In genomic region chr15:75029378-75030022, GRCh38 we compare ENCODE assay signal across 1 cellular context.
TF ChIP-seq lines count a peak whose summit lies in the region.

No MANE protein-coding gene starts in this region.

TF ChIP-seq in HepG2, 621 proteins besides CTCF, POLR2A, EP300 and RAD21 (continued from another document):
- TF ChIP-seq, protein P1, sequence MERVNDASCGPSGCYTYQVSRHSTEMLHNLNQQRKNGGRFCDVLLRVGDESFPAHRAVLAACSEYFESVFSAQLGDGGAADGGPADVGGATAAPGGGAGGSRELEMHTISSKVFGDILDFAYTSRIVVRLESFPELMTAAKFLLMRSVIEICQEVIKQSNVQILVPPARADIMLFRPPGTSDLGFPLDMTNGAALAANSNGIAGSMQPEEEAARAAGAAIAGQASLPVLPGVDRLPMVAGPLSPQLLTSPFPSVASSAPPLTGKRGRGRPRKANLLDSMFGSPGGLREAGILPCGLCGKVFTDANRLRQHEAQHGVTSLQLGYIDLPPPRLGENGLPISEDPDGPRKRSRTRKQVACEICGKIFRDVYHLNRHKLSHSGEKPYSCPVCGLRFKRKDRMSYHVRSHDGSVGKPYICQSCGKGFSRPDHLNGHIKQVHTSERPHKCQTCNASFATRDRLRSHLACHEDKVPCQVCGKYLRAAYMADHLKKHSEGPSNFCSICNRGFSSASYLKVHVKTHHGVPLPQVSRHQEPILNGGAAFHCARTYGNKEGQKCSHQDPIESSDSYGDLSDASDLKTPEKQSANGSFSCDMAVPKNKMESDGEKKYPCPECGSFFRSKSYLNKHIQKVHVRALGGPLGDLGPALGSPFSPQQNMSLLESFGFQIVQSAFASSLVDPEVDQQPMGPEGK (CRISPR knock-in tag; IDR thresholded peaks at IDR 0.05), result peak; percentile 45; the same call in 1 of the 2 replicates
- TF ChIP-seq KLF15 (CRISPR knock-in tag; IDR thresholded peaks at IDR 0.05; ENCODE audit: borderline replicate concordance) (no peak), BCLAF1 (IDR thresholded peaks at IDR 0.05) (no peak), RFXAP (CRISPR knock-in tag; IDR thresholded peaks at IDR 0.05; ENCODE audit: borderline replicate concordance) (peak; percentile 49; the same call in 1 of the 2 replicates), GATAD1 (CRISPR knock-in tag; IDR thresholded peaks at IDR 0.05) (0 out of 2 replicates have a peak, but pooled peaks have one; percentile 42), ZNF724P (CRISPR knock-in tag; IDR thresholded peaks at IDR 0.05; ENCODE audit: borderline replicate concordance) (no peak), ZNF567 (CRISPR knock-in tag; IDR thresholded peaks at IDR 0.05; ENCODE audit: borderline replicate concordance) (no peak), TRIM24 (CRISPR knock-in tag; IDR thresholded peaks at IDR 0.05) (no peak), UBTF (CRISPR knock-in tag; IDR thresholded peaks at IDR 0.05) (peak; percentile 20; the same call in 1 of the 2 replicates), KAT7 (CRISPR knock-in tag; IDR thresholded peaks at IDR 0.05; ENCODE audit: borderline replicate concordance) (no peak), ZNF34 (CRISPR knock-in tag; IDR thresholded peaks at IDR 0.05; ENCODE audit: borderline replicate concordance) (no peak), ZFAT (CRISPR knock-in tag; conservative IDR thresholded peaks at IDR 0.05) (no peak), ZNF138 (CRISPR knock-in tag; IDR thresholded peaks at IDR 0.05; ENCODE audit: low read depth) (no peak), SYNCRIP (IDR thresholded peaks at IDR 0.05; ENCODE audit: insufficient read depth, low read depth, low read length) (no peak), IRF2 (CRISPR knock-in tag; IDR thresholded peaks at IDR 0.05) (0 out of 2 replicates have a peak, but pooled peaks have one; percentile 41), ZNF468 (CRISPR knock-in tag; IDR thresholded peaks at IDR 0.05) (no peak), THAP11 (CRISPR knock-in tag; IDR thresholded peaks at IDR 0.05) (peak; percentile 57; the same call in 1 of the 2 replicates)
- TF ChIP-seq, protein P2, sequence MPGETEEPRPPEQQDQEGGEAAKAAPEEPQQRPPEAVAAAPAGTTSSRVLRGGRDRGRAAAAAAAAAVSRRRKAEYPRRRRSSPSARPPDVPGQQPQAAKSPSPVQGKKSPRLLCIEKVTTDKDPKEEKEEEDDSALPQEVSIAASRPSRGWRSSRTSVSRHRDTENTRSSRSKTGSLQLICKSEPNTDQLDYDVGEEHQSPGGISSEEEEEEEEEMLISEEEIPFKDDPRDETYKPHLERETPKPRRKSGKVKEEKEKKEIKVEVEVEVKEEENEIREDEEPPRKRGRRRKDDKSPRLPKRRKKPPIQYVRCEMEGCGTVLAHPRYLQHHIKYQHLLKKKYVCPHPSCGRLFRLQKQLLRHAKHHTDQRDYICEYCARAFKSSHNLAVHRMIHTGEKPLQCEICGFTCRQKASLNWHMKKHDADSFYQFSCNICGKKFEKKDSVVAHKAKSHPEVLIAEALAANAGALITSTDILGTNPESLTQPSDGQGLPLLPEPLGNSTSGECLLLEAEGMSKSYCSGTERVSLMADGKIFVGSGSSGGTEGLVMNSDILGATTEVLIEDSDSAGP (CRISPR knock-in tag; IDR thresholded peaks at IDR 0.05; ENCODE audit: borderline replicate concordance), result peak; percentile 15; the same call in 1 of the 2 replicates
- TF ChIP-seq, protein P3, sequence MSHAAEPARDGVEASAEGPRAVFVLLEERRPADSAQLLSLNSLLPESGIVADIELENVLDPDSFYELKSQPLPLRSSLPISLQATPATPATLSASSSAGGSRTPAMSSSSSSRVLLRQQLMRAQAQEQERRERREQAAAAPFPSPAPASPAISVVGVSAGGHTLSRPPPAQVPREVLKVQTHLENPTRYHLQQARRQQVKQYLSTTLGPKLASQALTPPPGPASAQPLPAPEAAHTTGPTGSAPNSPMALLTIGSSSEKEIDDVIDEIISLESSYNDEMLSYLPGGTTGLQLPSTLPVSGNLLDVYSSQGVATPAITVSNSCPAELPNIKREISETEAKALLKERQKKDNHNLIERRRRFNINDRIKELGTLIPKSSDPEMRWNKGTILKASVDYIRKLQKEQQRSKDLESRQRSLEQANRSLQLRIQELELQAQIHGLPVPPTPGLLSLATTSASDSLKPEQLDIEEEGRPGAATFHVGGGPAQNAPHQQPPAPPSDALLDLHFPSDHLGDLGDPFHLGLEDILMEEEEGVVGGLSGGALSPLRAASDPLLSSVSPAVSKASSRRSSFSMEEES (CRISPR knock-in tag; IDR thresholded peaks at IDR 0.05), result 0 out of 2 replicates have a peak, but pooled peaks have one; percentile 40
- TF ChIP-seq, protein P4, sequence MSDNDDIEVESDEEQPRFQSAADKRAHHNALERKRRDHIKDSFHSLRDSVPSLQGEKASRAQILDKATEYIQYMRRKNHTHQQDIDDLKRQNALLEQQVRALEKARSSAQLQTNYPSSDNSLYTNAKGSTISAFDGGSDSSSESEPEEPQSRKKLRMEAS (IDR thresholded peaks at IDR 0.05), result peak; percentile 54; the same call in 1 of the 2 replicates
- TF ChIP-seq, protein P5, sequence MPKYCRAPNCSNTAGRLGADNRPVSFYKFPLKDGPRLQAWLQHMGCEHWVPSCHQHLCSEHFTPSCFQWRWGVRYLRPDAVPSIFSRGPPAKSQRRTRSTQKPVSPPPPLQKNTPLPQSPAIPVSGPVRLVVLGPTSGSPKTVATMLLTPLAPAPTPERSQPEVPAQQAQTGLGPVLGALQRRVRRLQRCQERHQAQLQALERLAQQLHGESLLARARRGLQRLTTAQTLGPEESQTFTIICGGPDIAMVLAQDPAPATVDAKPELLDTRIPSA (CRISPR knock-in tag; IDR thresholded peaks at IDR 0.05; ENCODE audit: borderline replicate concordance), result no peak
- TF ChIP-seq, protein P6, sequence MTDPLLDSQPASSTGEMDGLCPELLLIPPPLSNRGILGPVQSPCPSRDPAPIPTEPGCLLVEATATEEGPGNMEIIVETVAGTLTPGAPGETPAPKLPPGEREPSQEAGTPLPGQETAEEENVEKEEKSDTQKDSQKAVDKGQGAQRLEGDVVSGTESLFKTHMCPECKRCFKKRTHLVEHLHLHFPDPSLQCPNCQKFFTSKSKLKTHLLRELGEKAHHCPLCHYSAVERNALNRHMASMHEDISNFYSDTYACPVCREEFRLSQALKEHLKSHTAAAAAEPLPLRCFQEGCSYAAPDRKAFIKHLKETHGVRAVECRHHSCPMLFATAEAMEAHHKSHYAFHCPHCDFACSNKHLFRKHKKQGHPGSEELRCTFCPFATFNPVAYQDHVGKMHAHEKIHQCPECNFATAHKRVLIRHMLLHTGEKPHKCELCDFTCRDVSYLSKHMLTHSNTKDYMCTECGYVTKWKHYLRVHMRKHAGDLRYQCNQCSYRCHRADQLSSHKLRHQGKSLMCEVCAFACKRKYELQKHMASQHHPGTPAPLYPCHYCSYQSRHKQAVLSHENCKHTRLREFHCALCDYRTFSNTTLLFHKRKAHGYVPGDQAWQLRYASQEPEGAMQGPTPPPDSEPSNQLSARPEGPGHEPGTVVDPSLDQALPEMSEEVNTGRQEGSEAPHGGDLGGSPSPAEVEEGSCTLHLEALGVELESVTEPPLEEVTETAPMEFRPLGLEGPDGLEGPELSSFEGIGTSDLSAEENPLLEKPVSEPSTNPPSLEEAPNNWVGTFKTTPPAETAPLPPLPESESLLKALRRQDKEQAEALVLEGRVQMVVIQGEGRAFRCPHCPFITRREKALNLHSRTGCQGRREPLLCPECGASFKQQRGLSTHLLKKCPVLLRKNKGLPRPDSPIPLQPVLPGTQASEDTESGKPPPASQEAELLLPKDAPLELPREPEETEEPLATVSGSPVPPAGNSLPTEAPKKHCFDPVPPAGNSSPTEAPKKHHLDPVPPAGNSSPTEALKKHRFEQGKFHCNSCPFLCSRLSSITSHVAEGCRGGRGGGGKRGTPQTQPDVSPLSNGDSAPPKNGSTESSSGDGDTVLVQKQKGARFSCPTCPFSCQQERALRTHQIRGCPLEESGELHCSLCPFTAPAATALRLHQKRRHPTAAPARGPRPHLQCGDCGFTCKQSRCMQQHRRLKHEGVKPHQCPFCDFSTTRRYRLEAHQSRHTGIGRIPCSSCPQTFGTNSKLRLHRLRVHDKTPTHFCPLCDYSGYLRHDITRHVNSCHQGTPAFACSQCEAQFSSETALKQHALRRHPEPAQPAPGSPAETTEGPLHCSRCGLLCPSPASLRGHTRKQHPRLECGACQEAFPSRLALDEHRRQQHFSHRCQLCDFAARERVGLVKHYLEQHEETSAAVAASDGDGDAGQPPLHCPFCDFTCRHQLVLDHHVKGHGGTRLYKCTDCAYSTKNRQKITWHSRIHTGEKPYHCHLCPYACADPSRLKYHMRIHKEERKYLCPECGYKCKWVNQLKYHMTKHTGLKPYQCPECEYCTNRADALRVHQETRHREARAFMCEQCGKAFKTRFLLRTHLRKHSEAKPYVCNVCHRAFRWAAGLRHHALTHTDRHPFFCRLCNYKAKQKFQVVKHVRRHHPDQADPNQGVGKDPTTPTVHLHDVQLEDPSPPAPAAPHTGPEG (CRISPR knock-in tag; IDR thresholded peaks at IDR 0.05), result no peak
